ENCODE assay signal across 1 cellular context in the genomic region with DNA sequence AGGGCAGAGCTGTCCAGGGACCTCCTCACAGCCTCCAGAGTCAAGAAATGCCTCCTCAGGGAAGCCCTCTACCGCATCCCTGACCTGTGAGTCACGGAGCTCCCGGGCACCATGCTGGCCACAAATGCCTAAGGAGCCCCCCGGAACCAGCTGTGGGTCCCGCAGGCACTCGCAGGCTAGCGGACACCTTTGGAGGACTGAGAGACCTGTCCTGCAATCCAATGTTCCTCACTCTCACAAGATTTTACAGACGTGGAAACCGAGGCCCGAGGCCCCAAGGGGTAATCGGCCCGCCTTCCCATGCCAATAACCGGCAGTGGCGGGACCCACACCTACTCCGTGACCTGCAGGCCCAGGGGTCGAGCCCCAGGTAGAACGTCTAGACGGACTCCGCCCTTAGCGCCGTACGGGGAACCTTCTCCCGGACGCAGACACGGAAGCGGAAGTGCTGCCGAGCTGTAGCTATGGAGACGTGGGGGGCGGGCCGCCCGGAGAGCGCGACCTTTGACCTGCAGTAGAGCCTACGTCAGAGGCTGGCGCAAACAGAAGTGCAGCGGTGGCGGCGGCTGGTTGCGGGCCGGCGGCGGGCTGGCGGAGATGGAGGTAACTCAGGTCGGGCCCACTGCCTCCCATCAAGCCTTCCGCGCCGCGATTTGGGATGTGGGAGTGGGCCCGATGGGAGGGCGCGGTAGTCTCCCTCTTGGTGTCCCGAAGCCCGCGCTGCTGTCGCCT.
A peak's percentile ranks its signal among the peaks of the same experiment; 100 is the strongest.
TF ChIP-seq lines count a peak whose summit lies in the region.

A gene with protein sequence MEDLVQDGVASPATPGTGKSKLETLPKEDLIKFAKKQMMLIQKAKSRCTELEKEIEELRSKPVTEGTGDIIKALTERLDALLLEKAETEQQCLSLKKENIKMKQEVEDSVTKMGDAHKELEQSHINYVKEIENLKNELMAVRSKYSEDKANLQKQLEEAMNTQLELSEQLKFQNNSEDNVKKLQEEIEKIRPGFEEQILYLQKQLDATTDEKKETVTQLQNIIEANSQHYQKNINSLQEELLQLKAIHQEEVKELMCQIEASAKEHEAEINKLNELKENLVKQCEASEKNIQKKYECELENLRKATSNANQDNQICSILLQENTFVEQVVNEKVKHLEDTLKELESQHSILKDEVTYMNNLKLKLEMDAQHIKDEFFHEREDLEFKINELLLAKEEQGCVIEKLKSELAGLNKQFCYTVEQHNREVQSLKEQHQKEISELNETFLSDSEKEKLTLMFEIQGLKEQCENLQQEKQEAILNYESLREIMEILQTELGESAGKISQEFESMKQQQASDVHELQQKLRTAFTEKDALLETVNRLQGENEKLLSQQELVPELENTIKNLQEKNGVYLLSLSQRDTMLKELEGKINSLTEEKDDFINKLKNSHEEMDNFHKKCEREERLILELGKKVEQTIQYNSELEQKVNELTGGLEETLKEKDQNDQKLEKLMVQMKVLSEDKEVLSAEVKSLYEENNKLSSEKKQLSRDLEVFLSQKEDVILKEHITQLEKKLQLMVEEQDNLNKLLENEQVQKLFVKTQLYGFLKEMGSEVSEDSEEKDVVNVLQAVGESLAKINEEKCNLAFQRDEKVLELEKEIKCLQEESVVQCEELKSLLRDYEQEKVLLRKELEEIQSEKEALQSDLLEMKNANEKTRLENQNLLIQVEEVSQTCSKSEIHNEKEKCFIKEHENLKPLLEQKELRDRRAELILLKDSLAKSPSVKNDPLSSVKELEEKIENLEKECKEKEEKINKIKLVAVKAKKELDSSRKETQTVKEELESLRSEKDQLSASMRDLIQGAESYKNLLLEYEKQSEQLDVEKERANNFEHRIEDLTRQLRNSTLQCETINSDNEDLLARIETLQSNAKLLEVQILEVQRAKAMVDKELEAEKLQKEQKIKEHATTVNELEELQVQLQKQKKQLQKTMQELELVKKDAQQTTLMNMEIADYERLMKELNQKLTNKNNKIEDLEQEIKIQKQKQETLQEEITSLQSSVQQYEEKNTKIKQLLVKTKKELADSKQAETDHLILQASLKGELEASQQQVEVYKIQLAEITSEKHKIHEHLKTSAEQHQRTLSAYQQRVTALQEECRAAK (N-terminal part only) (plus strand): TSS at position 529 of the 732 bp plus-strand sequence. CDS start 69 bp downstream, at position 598.

TF ChIP-seq in HepG2, 621 proteins besides CTCF, POLR2A, EP300 and RAD21 (continued from another document and continues in another):
- TF ChIP-seq ZNF407 (CRISPR knock-in tag; IDR thresholded peaks at IDR 0.05; ENCODE audit: not compliant biosample characterization): peak; percentile 95
- no peak for TF ChIP-seq ZNF362 (CRISPR knock-in tag; IDR thresholded peaks at IDR 0.05; ENCODE audit: borderline replicate concordance)
- no peak for TF ChIP-seq ZNF7 (CRISPR knock-in tag; IDR thresholded peaks at IDR 0.05)
- TF ChIP-seq THAP11 (CRISPR knock-in tag; IDR thresholded peaks at IDR 0.05): peak; percentile 93
- no peak for TF ChIP-seq ZNF543 (CRISPR knock-in tag; IDR thresholded peaks at IDR 0.05)
- no peak; the same call in 1 of the 2 replicates for TF ChIP-seq ZIK1 (CRISPR knock-in tag; IDR thresholded peaks at IDR 0.05; ENCODE audit: borderline replicate concordance, low read depth)
- peak; percentile 87 for TF ChIP-seq BORCS8-MEF2B (CRISPR knock-in tag; IDR thresholded peaks at IDR 0.05)
- TF ChIP-seq ZNF34 (CRISPR knock-in tag; IDR thresholded peaks at IDR 0.05; ENCODE audit: borderline replicate concordance): no peak
- peak; percentile 78 for TF ChIP-seq ZBTB21 (CRISPR knock-in tag; IDR thresholded peaks at IDR 0.05)
- no peak for TF ChIP-seq ZNF720 (CRISPR knock-in tag; IDR thresholded peaks at IDR 0.05)
- TF ChIP-seq ZNF615 (CRISPR knock-in tag; IDR thresholded peaks at IDR 0.05; ENCODE audit: borderline replicate concordance): peak; percentile 94; the same call in 1 of the 2 replicates
- TF ChIP-seq TGIF2 (CRISPR knock-in tag; IDR thresholded peaks at IDR 0.05): peak; percentile 61
- peak; percentile 60; the same call in 1 of the 2 replicates for TF ChIP-seq HCFC1 (IDR thresholded peaks at IDR 0.05; ENCODE audit: low read depth, low read length)
- TF ChIP-seq ZNF484 (CRISPR knock-in tag; IDR thresholded peaks at IDR 0.05; ENCODE audit: borderline replicate concordance, low read depth): no peak
- TF ChIP-seq ZKSCAN5 (CRISPR knock-in tag; IDR thresholded peaks at IDR 0.05): no peak
- no peak for TF ChIP-seq ZBTB8A (CRISPR knock-in tag; IDR thresholded peaks at IDR 0.05; ENCODE audit: borderline replicate concordance, low read depth)
- TF ChIP-seq RERE (CRISPR knock-in tag; IDR thresholded peaks at IDR 0.05; ENCODE audit: low read depth): no peak
- no peak for TF ChIP-seq NCOA5 (CRISPR knock-in tag; IDR thresholded peaks at IDR 0.05)
- TF ChIP-seq ONECUT2 (CRISPR knock-in tag; IDR thresholded peaks at IDR 0.05): no peak
- peak; percentile 94 for TF ChIP-seq HINFP (CRISPR knock-in tag; IDR thresholded peaks at IDR 0.05; ENCODE audit: low read depth)
- no peak; the same call in 1 of the 2 replicates for TF ChIP-seq RBAK (CRISPR knock-in tag; IDR thresholded peaks at IDR 0.05)
- no peak for TF ChIP-seq PRPF4 (IDR thresholded peaks at IDR 0.05; ENCODE audit: low read depth, low read length, poor library complexity, severe bottlenecking)
- no peak for TF ChIP-seq DDIT3 (CRISPR knock-in tag; IDR thresholded peaks at IDR 0.05)
- TF ChIP-seq TBX3 (IDR thresholded peaks at IDR 0.05; ENCODE audit: borderline replicate concordance): 0 out of 2 replicates have a peak, but pooled peaks have one; percentile 10
- TF ChIP-seq ZFP37 (CRISPR knock-in tag; IDR thresholded peaks at IDR 0.05; ENCODE audit: borderline replicate concordance): peak; percentile 55
- TF ChIP-seq ZNF570 (CRISPR knock-in tag; IDR thresholded peaks at IDR 0.05; ENCODE audit: borderline replicate concordance): no peak
- TF ChIP-seq, protein P1, sequence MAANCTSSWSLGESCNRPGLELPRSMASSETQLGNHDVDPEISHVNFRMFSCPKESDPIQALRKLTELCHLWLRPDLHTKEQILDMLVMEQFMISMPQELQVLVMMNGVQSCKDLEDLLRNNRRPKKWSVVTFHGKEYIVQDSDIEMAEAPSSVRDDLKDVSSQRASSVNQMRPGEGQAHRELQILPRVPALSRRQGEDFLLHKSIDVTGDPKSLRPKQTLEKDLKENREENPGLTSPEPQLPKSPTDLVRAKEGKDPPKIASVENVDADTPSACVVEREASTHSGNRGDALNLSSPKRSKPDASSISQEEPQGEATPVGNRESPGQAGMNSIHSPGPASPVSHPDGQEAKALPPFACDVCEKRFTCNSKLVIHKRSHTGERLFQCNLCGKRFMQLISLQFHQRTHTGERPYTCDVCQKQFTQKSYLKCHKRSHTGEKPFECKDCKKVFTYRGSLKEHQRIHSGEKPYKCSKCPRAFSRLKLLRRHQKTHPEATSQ (CRISPR knock-in tag; IDR thresholded peaks at IDR 0.05; ENCODE audit: borderline replicate concordance): peak; percentile 63; the same call in 1 of the 2 replicates
